ENCODE assay signal across 3 cellular contexts in the genomic region with DNA sequence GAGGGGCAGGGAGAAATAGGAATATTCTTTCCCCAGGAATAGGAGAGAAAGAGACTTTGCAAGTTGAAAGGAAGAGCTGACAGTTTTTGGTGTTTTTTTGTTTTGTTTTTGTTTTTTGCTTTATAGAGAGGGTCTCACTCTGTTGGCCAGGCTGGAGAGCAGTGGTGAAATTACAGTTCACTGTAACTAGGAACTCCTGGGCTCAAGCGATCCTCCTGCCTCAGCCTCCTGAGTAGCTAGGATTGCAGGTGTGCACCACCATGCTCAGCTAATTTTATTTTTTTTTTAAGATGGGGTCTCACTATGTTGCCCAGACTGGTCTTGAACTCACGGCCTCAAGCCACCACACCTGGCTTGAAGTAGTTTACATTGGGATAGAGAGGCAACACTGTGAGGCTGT.
TF ChIP-seq lines count a peak whose summit lies in the region.

No MANE protein-coding gene starts in this region.

TF ChIP-seq in HepG2, 621 proteins besides CTCF, POLR2A, EP300 and RAD21:
- TF ChIP-seq ZNF121 (CRISPR knock-in tag; IDR thresholded peaks at IDR 0.05), result 0 out of 2 replicates have a peak, but pooled peaks have one; percentile 28
- no peak for TF ChIP-seq ZNF501 (CRISPR knock-in tag; IDR thresholded peaks at IDR 0.05)

TF ChIP-seq in HEK293, 187 proteins besides CTCF, POLR2A, EP300 and RAD21:
- peak; percentile 59; the same call in 1 of the 2 replicates for TF ChIP-seq ZNF121 (tag by site-specific recombination; IDR thresholded peaks at IDR 0.05)
- TF ChIP-seq ZNF423 (tag by site-specific recombination; IDR thresholded peaks at IDR 0.05), result no peak
TF ChIP-seq in HEK293: peak in this region for 1.

TF ChIP-seq in K562, 482 proteins besides CTCF, POLR2A, EP300 and RAD21:
- peak; percentile 68; the same call in 1 of the 2 replicates for TF ChIP-seq ZNF121 (CRISPR knock-in tag; conservative IDR thresholded peaks at IDR 0.05)
- no peak for TF ChIP-seq E2F4 (CRISPR knock-in tag; IDR thresholded peaks at IDR 0.05; ENCODE audit: low read depth)
